ENCODE assay signal across 7 cellular contexts in genomic region chr3:31981206-31982181, GRCh38. TPM values are rescaled to one million over a fixed set of nuclear protein-coding genes. Genes with fewer than 3 reads are reported as not detected.
A peak's percentile ranks its signal among the peaks of the same experiment; 100 is the strongest.
DNase-seq lines count a peak whose midpoint lies in the region; ATAC-seq and TF ChIP-seq lines count a peak whose summit lies in the region.

Gene OSBPL10, minus strand, starts transcription at chr3:31981262. Its CDS starts 83 bp downstream, at chr3:31981179.
Gene ZNF860, plus strand, starts transcription at chr3:31981750. Its CDS starts 7,330 bp downstream, at chr3:31989080.

- peak within 1 kb of the TSS; percentile 25 for H3K4me3 ChIP-seq in GM12865 (ENCODE audit: low read depth, low read length)
- H3K4me3 ChIP-seq in Panc1 (ENCODE audit: low read depth in 2 of 2, low read length in 2 of 2), result peak within 1 kb of the TSS; percentile 63 to 83
- H3K4me3 ChIP-seq in ascending aorta, result peak within 1 kb of the TSS; percentile 63 to 79
- H3K4me3 ChIP-seq in left ventricle myocardium inferior, result peak within 1 kb of the TSS; percentile 82
- peak within 1 kb of the TSS; percentile 77 for H3K4me3 ChIP-seq in ovary

- DNase-seq in GM12865 (ENCODE audit: low read depth) (peak; percentile 12), Panc1 (ENCODE audit: low read depth, low spot score) (no peak), ascending aorta (ENCODE audit: low spot score in 2 of 2) (peak; percentile 61 to 93), left ventricle myocardium inferior (peak; percentile 91), ovary (peak; percentile 92 to 95 (median 93))
- DNase-seq in effector CD8-positive, alpha-beta T cell (lab: John Stamatoyannopoulos, UW), result no peak

- no TSS peak for BruUV-seq in Panc1 (replicated peaks; lab: Mats Ljungman, UMichigan)

- TF ChIP-seq POLR2A in ovary (IDR thresholded peaks at IDR 0.05), result no peak

- peak; percentile 30 for ATAC-seq in HG03280 (IDR thresholded peaks at IDR 0.05; ENCODE audit: unreplicated experiment)
- ATAC-seq in Panc1, result peak; percentile 88

- in situ Hi-C loops in Panc1 (cut with HindIII; ENCODE audit: low pct_unique_long_range_greater_than_20kb, low sequenced_read_pairs), result no loop called here

- no peaks in the 10 kb centered on the region for H3K27me3 ChIP-seq in Panc1 (ENCODE audit: control insufficient read depth, insufficient read depth, low read length)
- no peaks in the 10 kb centered on the region for H3K27me3 ChIP-seq in ascending aorta
- no peaks in the 10 kb centered on the region for H3K27me3 ChIP-seq in left ventricle myocardium inferior (ENCODE audit: low read depth)
- no peaks in the 10 kb centered on the region for H3K27me3 ChIP-seq in ovary

- H3K9me3 ChIP-seq in Panc1 (ENCODE audit: control insufficient read depth, insufficient read depth, low read depth, low read length) (no peaks in the 10 kb centered on the region), ascending aorta (no peaks in the 10 kb centered on the region), left ventricle myocardium inferior (replicated peaks) (peaks cover 1% of the 10 kb centered on the region), ovary (no peaks in the 10 kb centered on the region)

- peak within 1 kb of the TSS; percentile 99 for H3K27ac ChIP-seq in Panc1 (ENCODE audit: low read length)
- peak within 1 kb of the TSS; percentile 87 to 91 for H3K27ac ChIP-seq in ascending aorta
- peak within 1 kb of the TSS; percentile 88 for H3K27ac ChIP-seq in left ventricle myocardium inferior (replicated peaks)
- H3K27ac ChIP-seq in ovary, result peak within 1 kb of the TSS; percentile 86 to 89

- 4 to 6% (median 5%) methylated on average over 59 to 65 of the region's 65 CpGs for WGBS in ovary, 3 donors

- H3K36me3 ChIP-seq in Panc1 (ENCODE audit: control insufficient read depth, insufficient read depth, low read length) (no peaks in the 10 kb centered on the region), ascending aorta (no peaks in the 10 kb centered on the region), left ventricle myocardium inferior (no peaks in the 10 kb centered on the region), ovary (no peaks in the 10 kb centered on the region)

- POLR2A ChIA-PET in Panc1 (lab: Charles Lee), result interaction anchor here (0.6 kb wide), 1 partner anchor 275 kb away, joined by 4 read pairs; no protein-coding TSS in a partner anchor

- intact Hi-C loops in Panc1 (cut with micrococcal nuclease; ENCODE audit: unreplicated experiment) (no loop called here), ascending aorta (cut with DNase I) (loop anchor here (1.0 to 10.0 kb wide), 3 partner anchors 12 to 128 kb away; no protein-coding TSS in a partner anchor), left ventricle myocardium inferior (cut with micrococcal nuclease) (no loop called here), ovary (cut with DNase I) (no loop called here)

- CTCF ChIA-PET in Panc1 (lab: Charles Lee), result interaction anchor here (0.6 to 0.7 kb wide), 2 partner anchors 92 to 102 kb away, joined by 6 to 7 read pairs; no protein-coding TSS in a partner anchor

- no peak for TF ChIP-seq CTCF in GM12865 (IDR thresholded peaks at IDR 0.05; ENCODE audit: insufficient read depth, low read depth, low read length, missing control alignments)
- no peak for TF ChIP-seq CTCF in Panc1 (IDR thresholded peaks at IDR 0.05)
- TF ChIP-seq CTCF in ascending aorta (IDR thresholded peaks at IDR 0.05), result peak in 1 of 3 experiments; percentile 8
- no peak for TF ChIP-seq CTCF in left ventricle myocardium inferior (IDR thresholded peaks at IDR 0.05; ENCODE audit: borderline replicate concordance)
- TF ChIP-seq CTCF in ovary (IDR thresholded peaks at IDR 0.05), result no peak

- TF ChIP-seq EP300 in ovary (IDR thresholded peaks at IDR 0.05), result no peak

- H3K4me1 ChIP-seq in Panc1 (ENCODE audit: control insufficient read depth, insufficient read depth, low read length) (peaks cover 26% of the 10 kb centered on the region), ascending aorta (peaks cover 0 to 9% of the 10 kb centered on the region in 2 donors), left ventricle myocardium inferior (peaks cover 31% of the 10 kb centered on the region), ovary (ENCODE audit: insufficient read depth) (peaks cover 6% of the 10 kb centered on the region)

RNA-seq across cellular contexts. Expression of gene OSBPL10, which starts in this region (rescaled TPM):
- total RNA-seq in Panc1 (2021; ENCODE audit: unreplicated experiment) (88.1 TPM), ascending aorta (169 TPM), left ventricle myocardium inferior (6.4 TPM), ovary (10 to 100 TPM in 5 of 7 donors, 1 to 10 TPM in 2; 8.6 to 36.6 (median 11.4) TPM)
- 65.0 TPM for polyA plus RNA-seq in Panc1 (2012; ENCODE audit: insufficient read length)
- 1 to 10 TPM; 2.5 to 8.5 TPM for polyA plus RNA-seq in ovary

RNA-seq across cellular contexts. Expression of gene ZNF860, which starts in this region (rescaled TPM):
- total RNA-seq in Panc1 (2021; ENCODE audit: unreplicated experiment) (8.9 TPM), ascending aorta (0.43 TPM), left ventricle myocardium inferior (0.08 TPM), ovary (1 to 10 TPM in 4 of 7 donors, under 1 TPM in 3; 0.36 to 1.6 (median 1.1) TPM)
- polyA plus RNA-seq in Panc1 (2012; ENCODE audit: insufficient read length), result 7.2 TPM
- polyA plus RNA-seq in ovary, result 1 to 10 TPM in 1 of 2 donors, under 1 TPM in 1; 0.28 to 1.1 TPM

Comparison
In these comparisons a context has a peak if more than half of its experiments do, and no peak if none do; other contexts are left out.
1. DNase-seq: peak in GM12865 (single experiment), ascending aorta (2 of 2), left ventricle myocardium inferior (single experiment) and ovary (5 of 5); none in Panc1 (single experiment) and effector CD8-positive, alpha-beta T cell (single experiment).
2. H3K4me3 ChIP-seq: peak in every context shown above with its lines; median percentile 82 in left ventricle myocardium inferior; 77 in ovary; 73 in Panc1; 71 in ascending aorta; 25 in GM12865.
3. Peak in every context shown above with its lines, with median percentiles within 50 percentile points of each other: H3K27ac ChIP-seq.